In the genomic region with DNA sequence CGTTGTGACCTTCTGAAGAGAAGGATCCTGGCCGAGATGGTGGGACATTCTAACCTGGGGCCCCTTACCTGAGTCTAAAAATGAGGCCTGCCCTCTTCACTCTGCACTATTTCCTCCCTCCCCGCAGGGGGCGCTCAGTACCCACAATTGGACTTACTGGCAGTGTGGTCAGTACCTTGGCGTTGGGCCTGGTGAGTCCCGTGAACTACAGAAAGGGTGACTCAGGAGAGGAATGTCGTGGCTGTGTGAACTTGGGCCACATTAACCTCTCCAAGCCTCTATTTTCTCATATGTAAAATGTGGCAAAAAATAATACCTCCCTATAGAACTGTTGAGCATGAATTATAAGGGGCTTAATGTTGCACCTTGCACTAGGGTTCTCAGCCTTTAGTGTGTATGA, we compare ENCODE assay signal across 9 cellular contexts. TPM values are rescaled to one million over a fixed set of nuclear protein-coding genes. Genes with fewer than 3 reads are reported as not detected.
A peak's percentile ranks its signal among the peaks of the same experiment; 100 is the strongest.
DNase-seq lines count a peak whose midpoint lies in the region; ATAC-seq, FAIRE-seq and TF ChIP-seq lines count a peak whose summit lies in the region.
"Had no signal": no experiment of that assay in that cellular context is flagged by ENCODE, and none has a peak within 500 bp of the region (broad histone marks: within the 10 kb centered on the region; RNA-seq: fewer than 3 reads in every experiment).

No MANE protein-coding gene starts in this region.

- H3K9me3 Mint-ChIP-seq in activated T-helper 1 cell treated with anti-CD3 and anti-CD28 coated beads, Interleukin-12 subunit alpha, Interleukin-12 subunit beta, Interleukin-2, Interleukin-4 antibody, amounts not matched to agents 30 ng/mL and 10 ng/mL and 1 ng/mL, durations not matched to agents 14 hours and 24 hours and 36 hours = no peaks in the 10 kb centered on the region
- H3K9me3 Mint-ChIP-seq in natural killer cell treated with Interleukin-12 subunit alpha and Interleukin-12 subunit beta and Interleukin-15 and Interleukin-18, amount 100 ng/mL, for 72 hours = no peaks in the 10 kb centered on the region
- H3K9me3 Mint-ChIP-seq in stimulated activated naive B cell treated with anti-CD40 and anti-IgM and Interleukin-4, amounts not matched to agents 10 μg/mL and 1 μg/mL and 100 μg/mL, for 72 hours = no peaks in the 10 kb centered on the region

- no peak overlapping the region for H3K4me3 Mint-ChIP-seq in activated T-helper 1 cell treated with anti-CD3 and anti-CD28 coated beads, Interleukin-12 subunit alpha, Interleukin-12 subunit beta, Interleukin-2, Interleukin-4 antibody, amounts not matched to agents 30 ng/mL and 10 ng/mL and 1 ng/mL, durations not matched to agents 14 hours and 24 hours and 36 hours
- no peak overlapping the region for H3K4me3 Mint-ChIP-seq in natural killer cell treated with Interleukin-12 subunit alpha and Interleukin-12 subunit beta and Interleukin-15 and Interleukin-18, amount 100 ng/mL, for 72 hours
- no peak overlapping the region for H3K4me3 Mint-ChIP-seq in stimulated activated naive B cell treated with anti-CD40 and anti-IgM and Interleukin-4, amounts not matched to agents 10 μg/mL and 1 μg/mL and 100 μg/mL, for 72 hours

- peak; percentile 89 for FAIRE-seq in RCC 7860 (lab: Jason Lieb, UNC)

- peak; percentile 50 to 66 for ATAC-seq in natural killer cell treated with Interleukin-12 subunit alpha and Interleukin-12 subunit beta and Interleukin-15 and Interleukin-18, amount 100 ng/mL, for 72 hours
- peak; percentile 12 to 22 for ATAC-seq in stimulated activated naive B cell treated with anti-CD40 and anti-IgM and Interleukin-4, amounts not matched to agents 10 μg/mL and 1 μg/mL and 100 μg/mL, for 72 hours (replicated peaks)
- no peak for ATAC-seq in GM18505 (IDR thresholded peaks at IDR 0.05; ENCODE audit: unreplicated experiment)

- no peak overlapping the region for H3K4me3 ChIP-seq in fibroblast of mammary gland (ENCODE audit: control insufficient read depth, low read depth, low read length)

- intact Hi-C loops in activated T-helper 1 cell treated with anti-CD3 and anti-CD28 coated beads, Interleukin-12 subunit alpha, Interleukin-12 subunit beta, Interleukin-2, Interleukin-4 antibody, amounts not matched to agents 30 ng/mL and 10 ng/mL and 1 ng/mL, durations not matched to agents 14 hours and 24 hours and 36 hours (cut with micrococcal nuclease) = loop anchor here (1.0 to 5.0 kb wide), 5 partner anchors 19 to 215 kb away; a partner anchor contains a TSS

- peaks cover 27% of the 10 kb centered on the region for H3K36me3 Mint-ChIP-seq in activated T-helper 1 cell treated with anti-CD3 and anti-CD28 coated beads, Interleukin-12 subunit alpha, Interleukin-12 subunit beta, Interleukin-2, Interleukin-4 antibody, amounts not matched to agents 30 ng/mL and 10 ng/mL and 1 ng/mL, durations not matched to agents 14 hours and 24 hours and 36 hours (ENCODE audit: low read depth)
- peaks cover 6% of the 10 kb centered on the region for H3K36me3 Mint-ChIP-seq in natural killer cell treated with Interleukin-12 subunit alpha and Interleukin-12 subunit beta and Interleukin-15 and Interleukin-18, amount 100 ng/mL, for 72 hours
- peaks cover 22 to 52% of the 10 kb centered on the region in 2 donors for H3K36me3 Mint-ChIP-seq in stimulated activated naive B cell treated with anti-CD40 and anti-IgM and Interleukin-4, amounts not matched to agents 10 μg/mL and 1 μg/mL and 100 μg/mL, for 72 hours

- no peaks in the 10 kb centered on the region for H3K27me3 Mint-ChIP-seq in activated T-helper 1 cell treated with anti-CD3 and anti-CD28 coated beads, Interleukin-12 subunit alpha, Interleukin-12 subunit beta, Interleukin-2, Interleukin-4 antibody, amounts not matched to agents 30 ng/mL and 10 ng/mL and 1 ng/mL, durations not matched to agents 14 hours and 24 hours and 36 hours (ENCODE audit: insufficient read depth)
- H3K27me3 Mint-ChIP-seq in natural killer cell treated with Interleukin-12 subunit alpha and Interleukin-12 subunit beta and Interleukin-15 and Interleukin-18, amount 100 ng/mL, for 72 hours = no peaks in the 10 kb centered on the region
- H3K27me3 Mint-ChIP-seq in stimulated activated naive B cell treated with anti-CD40 and anti-IgM and Interleukin-4, amounts not matched to agents 10 μg/mL and 1 μg/mL and 100 μg/mL, for 72 hours = no peaks in the 10 kb centered on the region

- no peak overlapping the region for H3K27ac Mint-ChIP-seq in activated T-helper 1 cell treated with anti-CD3 and anti-CD28 coated beads, Interleukin-12 subunit alpha, Interleukin-12 subunit beta, Interleukin-2, Interleukin-4 antibody, amounts not matched to agents 30 ng/mL and 10 ng/mL and 1 ng/mL, durations not matched to agents 14 hours and 24 hours and 36 hours
- peak overlapping the region in 1 of 2 donors; percentile 78 for H3K27ac Mint-ChIP-seq in natural killer cell treated with Interleukin-12 subunit alpha and Interleukin-12 subunit beta and Interleukin-15 and Interleukin-18, amount 100 ng/mL, for 72 hours
- H3K27ac Mint-ChIP-seq in stimulated activated naive B cell treated with anti-CD40 and anti-IgM and Interleukin-4, amounts not matched to agents 10 μg/mL and 1 μg/mL and 100 μg/mL, for 72 hours = no peak overlapping the region

- peak; percentile 93 for TF ChIP-seq CTCF in fibroblast of mammary gland (conservative IDR thresholded peaks at IDR 0.05; ENCODE audit: control insufficient read depth, insufficient read depth, low read depth, low read length)

- peaks cover 27% of the 10 kb centered on the region for H3K4me1 Mint-ChIP-seq in activated T-helper 1 cell treated with anti-CD3 and anti-CD28 coated beads, Interleukin-12 subunit alpha, Interleukin-12 subunit beta, Interleukin-2, Interleukin-4 antibody, amounts not matched to agents 30 ng/mL and 10 ng/mL and 1 ng/mL, durations not matched to agents 14 hours and 24 hours and 36 hours (ENCODE audit: low read depth)
- peaks cover 26 to 28% of the 10 kb centered on the region in 2 donors for H3K4me1 Mint-ChIP-seq in natural killer cell treated with Interleukin-12 subunit alpha and Interleukin-12 subunit beta and Interleukin-15 and Interleukin-18, amount 100 ng/mL, for 72 hours (ENCODE audit: low read depth in 2 of 2)
- peaks cover 23 to 33% of the 10 kb centered on the region in 2 donors for H3K4me1 Mint-ChIP-seq in stimulated activated naive B cell treated with anti-CD40 and anti-IgM and Interleukin-4, amounts not matched to agents 10 μg/mL and 1 μg/mL and 100 μg/mL, for 72 hours

- DNase-seq in ELF-1 (ENCODE audit: low read depth, low spot score) = peak; percentile 82
- DNase-seq in HuH-7 (ENCODE audit: low spot score) = peak; percentile 90
- peak; percentile 92 for DNase-seq in RCC 7860 (ENCODE audit: low spot score)
- peak; percentile 67 for DNase-seq in activated T-helper 1 cell treated with anti-CD3 and anti-CD28 coated beads, Interleukin-12 subunit alpha, Interleukin-12 subunit beta, Interleukin-2, Interleukin-4 antibody, amounts not matched to agents 30 ng/mL and 10 ng/mL and 1 ng/mL, durations not matched to agents 14 hours and 24 hours and 36 hours (ENCODE audit: low spot score)
- DNase-seq in fibroblast of mammary gland (ENCODE audit: low read depth) = peak; percentile 98
- peak; percentile 78 for DNase-seq in natural killer cell treated with Interleukin-12 subunit alpha and Interleukin-12 subunit beta and Interleukin-15 and Interleukin-18, amount 100 ng/mL, for 72 hours (ENCODE audit: low spot score)
- DNase-seq in stimulated activated naive B cell treated with anti-CD40 and anti-IgM and Interleukin-4, amounts not matched to agents 10 μg/mL and 1 μg/mL and 100 μg/mL, for 72 hours = peak; percentile 47

- no peak for TF ChIP-seq POLR2A in GM18505 (IDR thresholded peaks at IDR 0.05; ENCODE audit: borderline replicate concordance, extremely low read depth, insufficient read depth, insufficient read length)

RNA-seq across cellular contexts. Expression of a gene that starts 3.9 kb away (rescaled TPM):
- 53.4 and 54.2 TPM in 2 replicates for total RNA-seq in activated T-helper 1 cell treated with anti-CD3 and anti-CD28 coated beads, Interleukin-12 subunit alpha, Interleukin-12 subunit beta, Interleukin-2, Interleukin-4 antibody, amounts not matched to agents 30 ng/mL and 10 ng/mL and 1 ng/mL, durations not matched to agents 14 hours and 24 hours and 36 hours
- 10 to 100 TPM; 34.3 to 54.2 TPM for total RNA-seq in natural killer cell treated with Interleukin-12 subunit alpha and Interleukin-12 subunit beta and Interleukin-15 and Interleukin-18, amount 100 ng/mL, for 72 hours

RNA-seq across cellular contexts. Expression of a gene that starts 13.8 kb away (rescaled TPM):
- not detected in 2 replicates for total RNA-seq in activated T-helper 1 cell treated with anti-CD3 and anti-CD28 coated beads, Interleukin-12 subunit alpha, Interleukin-12 subunit beta, Interleukin-2, Interleukin-4 antibody, amounts not matched to agents 30 ng/mL and 10 ng/mL and 1 ng/mL, durations not matched to agents 14 hours and 24 hours and 36 hours
- not detected for total RNA-seq in natural killer cell treated with Interleukin-12 subunit alpha and Interleukin-12 subunit beta and Interleukin-15 and Interleukin-18, amount 100 ng/mL, for 72 hours
- total RNA-seq: mononuclear cell had no signal

RNA-seq across cellular contexts. Expression of a gene that starts 25.7 kb away (rescaled TPM):
- 2.6 and 3.8 TPM in 2 replicates for total RNA-seq in activated T-helper 1 cell treated with anti-CD3 and anti-CD28 coated beads, Interleukin-12 subunit alpha, Interleukin-12 subunit beta, Interleukin-2, Interleukin-4 antibody, amounts not matched to agents 30 ng/mL and 10 ng/mL and 1 ng/mL, durations not matched to agents 14 hours and 24 hours and 36 hours
- 1 to 10 TPM; 1.1 to 2.8 TPM for total RNA-seq in natural killer cell treated with Interleukin-12 subunit alpha and Interleukin-12 subunit beta and Interleukin-15 and Interleukin-18, amount 100 ng/mL, for 72 hours

RNA-seq across cellular contexts. Expression of a gene that starts 50.0 kb away (rescaled TPM):
- total RNA-seq in activated T-helper 1 cell treated with anti-CD3 and anti-CD28 coated beads, Interleukin-12 subunit alpha, Interleukin-12 subunit beta, Interleukin-2, Interleukin-4 antibody, amounts not matched to agents 30 ng/mL and 10 ng/mL and 1 ng/mL, durations not matched to agents 14 hours and 24 hours and 36 hours = not detected in 2 replicates
- not detected for total RNA-seq in natural killer cell treated with Interleukin-12 subunit alpha and Interleukin-12 subunit beta and Interleukin-15 and Interleukin-18, amount 100 ng/mL, for 72 hours
- total RNA-seq: mononuclear cell had no signal

RNA-seq across cellular contexts. Expression of a gene that starts 56.5 kb away (rescaled TPM):
- 8.8 and 11.3 TPM in 2 replicates for total RNA-seq in activated T-helper 1 cell treated with anti-CD3 and anti-CD28 coated beads, Interleukin-12 subunit alpha, Interleukin-12 subunit beta, Interleukin-2, Interleukin-4 antibody, amounts not matched to agents 30 ng/mL and 10 ng/mL and 1 ng/mL, durations not matched to agents 14 hours and 24 hours and 36 hours
- 10 to 100 TPM in 1 of 2 donors, 1 to 10 TPM in 1; 6.9 to 13.4 TPM for total RNA-seq in natural killer cell treated with Interleukin-12 subunit alpha and Interleukin-12 subunit beta and Interleukin-15 and Interleukin-18, amount 100 ng/mL, for 72 hours

Comparison
In these comparisons a context has a peak if more than half of its experiments do, and no peak if none do; other contexts are left out.
1. DNase-seq: peak in every context shown above with its lines; median percentile 98 in fibroblast of mammary gland; 92 in RCC 7860; 90 in HuH-7; 82 in ELF-1; 78 in natural killer cell treated with Interleukin-12 subunit alpha and Interleukin-12 subunit beta and Interleukin-15 and Interleukin-18, amount 100 ng/mL, for 72 hours; 67 in activated T-helper 1 cell treated with anti-CD3 and anti-CD28 coated beads, Interleukin-12 subunit alpha, Interleukin-12 subunit beta, Interleukin-2, Interleukin-4 antibody, amounts not matched to agents 30 ng/mL and 10 ng/mL and 1 ng/mL, durations not matched to agents 14 hours and 24 hours and 36 hours; 47 in stimulated activated naive B cell treated with anti-CD40 and anti-IgM and Interleukin-4, amounts not matched to agents 10 μg/mL and 1 μg/mL and 100 μg/mL, for 72 hours.